ENCODE assay signal across 6 cellular contexts in the genomic region with DNA sequence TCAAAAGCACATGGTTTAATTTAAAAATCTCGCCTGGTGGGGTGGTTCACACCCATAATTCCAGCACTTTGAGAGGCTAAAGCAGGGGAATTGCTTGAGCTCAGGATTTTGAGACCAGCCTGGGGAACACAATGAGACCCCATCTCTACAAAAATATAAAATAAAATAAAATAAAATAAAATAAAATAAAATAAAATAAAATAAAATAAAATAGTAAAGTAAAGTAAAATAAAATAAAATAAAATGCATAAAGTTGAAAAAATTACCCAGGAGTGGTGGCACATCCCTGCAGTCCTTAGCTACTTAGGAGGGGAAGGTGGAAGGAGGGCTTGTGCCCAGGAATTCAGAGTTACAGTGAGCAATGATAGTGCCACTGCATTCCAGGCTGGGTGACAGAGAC.
"Had no signal": no experiment of that assay in that cellular context is flagged by ENCODE, and none has a peak within 500 bp of the region (broad histone marks: within the 10 kb centered on the region; RNA-seq: fewer than 3 reads in every experiment).

No MANE protein-coding gene starts in this region.

- DNase-seq: IMR-90, KBM-7 had no signal

- H3K4me3 ChIP-seq: K562 had no signal

- ATAC-seq: HepG2, K562 had no signal

- H3K4me3 Mint-ChIP-seq: IgD-negative memory B cell had no signal

- H3K9me3 Mint-ChIP-seq: IgD-negative memory B cell had no signal

- H3K27ac Mint-ChIP-seq: IgD-negative memory B cell had no signal

- H3K36me3 Mint-ChIP-seq: IgD-negative memory B cell had no signal

- H3K27ac ChIP-seq: HL-60 had no signal
